In the genomic region with DNA sequence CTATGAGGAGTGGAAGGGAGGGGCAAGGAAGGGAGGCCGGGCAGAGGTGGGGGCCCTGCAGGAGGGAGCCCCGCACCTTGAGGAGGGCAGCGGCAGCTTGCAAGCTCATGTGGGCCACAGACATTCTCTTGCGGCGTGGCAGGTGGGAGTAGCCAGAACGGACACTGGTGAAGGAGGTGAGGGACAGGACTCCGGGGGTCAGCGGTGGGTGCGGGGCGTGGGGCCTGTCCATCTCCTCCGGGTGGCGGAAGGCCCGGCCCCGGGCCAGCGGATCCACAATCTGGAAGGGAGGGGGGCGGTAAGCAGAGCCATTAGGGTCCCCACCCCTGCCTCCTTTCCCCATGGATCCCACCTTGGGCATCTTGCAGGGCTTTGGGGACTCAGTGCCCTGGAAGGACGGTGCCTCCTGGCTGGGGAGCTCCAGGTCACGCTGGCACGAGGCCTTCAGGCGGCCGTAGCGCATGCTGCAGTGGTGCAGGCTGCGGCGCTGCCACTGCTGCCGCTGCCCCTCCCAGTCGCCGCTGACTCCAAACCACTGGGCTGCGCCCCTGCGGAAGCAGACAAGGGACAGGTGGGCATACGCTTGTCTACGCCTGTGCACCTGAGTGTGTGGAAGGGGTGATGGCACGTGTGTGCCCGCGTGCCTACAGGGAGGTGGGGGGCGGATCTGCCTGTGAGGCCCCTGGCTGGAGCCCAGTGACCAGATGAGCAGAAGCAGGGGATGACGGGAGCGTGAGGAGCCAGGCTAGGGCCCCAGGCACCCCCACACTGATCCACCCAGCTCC, we compare ENCODE assay signal across 38 cellular contexts. TPM values are rescaled to one million over a fixed set of nuclear protein-coding genes. Genes with fewer than 3 reads are reported as not detected.
DNase-seq lines count a peak whose midpoint lies in the region; ATAC-seq, FAIRE-seq and TF ChIP-seq lines count a peak whose summit lies in the region.
"Had no signal": no experiment of that assay in that cellular context is flagged by ENCODE, and none has a peak within 500 bp of the region (broad histone marks: within the 10 kb centered on the region; RNA-seq: fewer than 3 reads in every experiment).

No MANE protein-coding gene starts in this region.

- TF ChIP-seq POLR2A in body of pancreas (IDR thresholded peaks at IDR 0.05): no peak

- H3K27ac ChIP-seq in BLaER1: peak overlapping the region; percentile 79
- H3K27ac ChIP-seq in body of pancreas: no peak overlapping the region
- H3K27ac ChIP-seq in neuronal stem cell (replicated peaks; ENCODE audit: low read length): no peak overlapping the region
- H3K27ac ChIP-seq in CD8-positive, alpha-beta memory T cell (ENCODE audit: low read depth, low read length): no peak overlapping the region
- H3K27ac ChIP-seq: esophagus muscularis mucosa, ovary, skin epidermis, thyroid gland had no signal

- H3K9me3 ChIP-seq in BLaER1 (no peaks in the 10 kb centered on the region), body of pancreas (no peaks in the 10 kb centered on the region), neuronal stem cell (replicated peaks in 1 of 2; ENCODE audit: control insufficient read depth in 2 of 2, insufficient read depth in 1 of 2, low read depth in 1 of 2, low read length in 2 of 2) (peaks cover 0 to 2% of the 10 kb centered on the region in 2 donors)
- no peaks in the 10 kb centered on the region for H3K9me3 ChIP-seq in CD8-positive, alpha-beta memory T cell (ENCODE audit: low read length)
- H3K9me3 ChIP-seq: BE2C, esophagus muscularis mucosa, MG63, ovary, thyroid gland had no signal

- peak; percentile 26 for FAIRE-seq in HTR-8/SVneo (lab: Jason Lieb, UNC)
- FAIRE-seq: islet of Langerhans had no signal

- H2AK5ac ChIP-seq in neuronal stem cell (ENCODE audit: low read depth, low read length): peak overlapping the region; percentile 90

- no peak for DNase-seq in HTR-8/SVneo (ENCODE audit: insufficient read length, low spot score)
- no peak for DNase-seq in body of pancreas
- DNase-seq in neuronal stem cell (ENCODE audit: low spot score): no peak
- no peak for DNase-seq in occipital lobe (lab: John Stamatoyannopoulos, UW)
- no peak for DNase-seq in CD8-positive, alpha-beta memory T cell
- DNase-seq in COLO668 (lab: John Stamatoyannopoulos, UW; ENCODE audit: unreplicated experiment): no peak
- DNase-seq: ACHN; activated CD4-positive, alpha-beta memory T cell treated with anti-CD3 and anti-CD28 coated beads, Interleukin-2, amount 10 ng/mL, durations not matched to agents 7 days and 5 days; activated CD4-positive, alpha-beta T cell treated with anti-CD3 and anti-CD28 coated beads for 1 hour; activated naive CD4-positive, alpha-beta T cell treated with anti-CD3 and anti-CD28 coated beads for 36 hours; BE2C; COR-L47; dermis blood vessel endothelial cell; DMS53; endodermal cell; foreskin fibroblast; head of caudate nucleus; KBM-7; MG63; NCI-H1105; NCI-H187; NCI-H510A treated with DMSO at 0.1 percent for 48 hours; ovary; retina; thyroid gland had no signal

- peak overlapping the region; percentile 77 for H3K18ac ChIP-seq in neuronal stem cell (ENCODE audit: low read length)

- H3K14ac ChIP-seq in neuronal stem cell (ENCODE audit: low read length): peak overlapping the region; percentile 71

- no peak for TF ChIP-seq CTCF in body of pancreas (IDR thresholded peaks at IDR 0.05)

- H4K8ac ChIP-seq in neuronal stem cell (ENCODE audit: low read depth, low read length): peak overlapping the region; percentile 17

- ATAC-seq in body of pancreas: peak; percentile 12
- ATAC-seq: HCT116 had no signal

- no peak overlapping the region for H2BK5ac ChIP-seq in neuronal stem cell (ENCODE audit: low read length)

- H3K79me1 ChIP-seq in neuronal stem cell (ENCODE audit: low read depth, low read length): peaks cover 1% of the 10 kb centered on the region

- peak overlapping the region; percentile 95 for H3K4me2 ChIP-seq in BLaER1
- no peak overlapping the region for H3K4me2 ChIP-seq in neuronal stem cell (ENCODE audit: insufficient read depth, low read length, poor library complexity, severe bottlenecking)

- peak overlapping the region; percentile 91 for H2BK15ac ChIP-seq in neuronal stem cell (ENCODE audit: low read length)

- peaks cover 48% of the 10 kb centered on the region for H3K36me3 ChIP-seq in BLaER1
- H3K36me3 ChIP-seq in body of pancreas (replicated peaks in 1 of 2; ENCODE audit: insufficient read depth in 1 of 2, low read depth in 2 of 2): peaks cover 0 to 12% of the 10 kb centered on the region in 2 donors
- peaks cover 0 to 2% of the 10 kb centered on the region in 2 donors for H3K36me3 ChIP-seq in neuronal stem cell (replicated peaks in 1 of 2; ENCODE audit: control insufficient read depth in 2 of 2, insufficient read depth in 2 of 2, low read length in 2 of 2)
- peaks cover 7% of the 10 kb centered on the region for H3K36me3 ChIP-seq in CD8-positive, alpha-beta memory T cell (ENCODE audit: insufficient read depth, low read length)
- H3K36me3 ChIP-seq: BE2C, MG63, ovary had no signal

- intact Hi-C loops in body of pancreas (cut with DNase I): no loop called here

- peak overlapping the region; percentile 67 for H2AFZ ChIP-seq in neuronal stem cell (ENCODE audit: low read length)

- H3K4me3 ChIP-seq in BLaER1 (0 out of 2 replicates have a peak overlapping the region, but pooled peaks have one; percentile 25), body of pancreas (no peak overlapping the region), neuronal stem cell (ENCODE audit: low read length in 2 of 2) (no peak overlapping the region)
- H3K4me3 ChIP-seq in CD8-positive, alpha-beta memory T cell (ENCODE audit: low read length): no peak overlapping the region
- H3K4me3 ChIP-seq: esophagus muscularis mucosa, MG63, ovary, skin epidermis, thyroid gland had no signal

- POLR2A ChIA-PET in CD8-positive, alpha-beta memory T cell (lab: Charles Lee): no interaction called here

- no peak overlapping the region for H3K27ac Mint-ChIP-seq in CD8-positive, alpha-beta memory T cell
- H3K27ac Mint-ChIP-seq: activated CD4-positive, alpha-beta memory T cell treated with anti-CD3 and anti-CD28 coated beads, Interleukin-2, amount 10 ng/mL, durations not matched to agents 7 days and 5 days; activated naive CD4-positive, alpha-beta T cell treated with anti-CD3 and anti-CD28 coated beads for 36 hours; endodermal cell; nephron; stimulated activated naive CD8-positive, alpha-beta T cell treated with anti-CD3 and anti-CD28 coated beads, Interleukin-15, Interleukin-2, amounts not matched to agents 100 ng/mL and 50 ng/mL, for 24 hours; T-helper 2 cell treated with Interferon-gamma antibody and Interleukin-4, amounts not matched to agents 5 μg/mL and 100 μg/mL, for 36 hours had no signal

- peak overlapping the region; percentile 44 for H2BK120ac ChIP-seq in neuronal stem cell (ENCODE audit: low read depth, low read length)

- no peaks in the 10 kb centered on the region for H4K20me1 ChIP-seq in BLaER1

- H3K23ac ChIP-seq in neuronal stem cell (ENCODE audit: low read depth, low read length, poor library complexity): peak overlapping the region; percentile 91

- WGBS in body of pancreas, 2 donors: 85 to 91% methylated on average over 13 to 31 of the region's 37 CpGs
- no CpG with 5 or more reads among the region's 37 CpGs for WGBS in neuronal stem cell (ENCODE audit: extremely low coverage in 2 of 2, insufficient read length in 2 of 2, insufficient replicate concordance in 1 of 2), 2 donors

- no peaks in the 10 kb centered on the region for H3K9me3 Mint-ChIP-seq in CD8-positive, alpha-beta memory T cell
- H3K9me3 Mint-ChIP-seq: activated CD4-positive, alpha-beta memory T cell treated with anti-CD3 and anti-CD28 coated beads, Interleukin-2, amount 10 ng/mL, durations not matched to agents 7 days and 5 days; activated naive CD4-positive, alpha-beta T cell treated with anti-CD3 and anti-CD28 coated beads for 36 hours; central memory CD8-positive, alpha-beta T cell; endodermal cell; nephron; stimulated activated naive CD8-positive, alpha-beta T cell treated with anti-CD3 and anti-CD28 coated beads, Interleukin-15, Interleukin-2, amounts not matched to agents 100 ng/mL and 50 ng/mL, for 24 hours; T-helper 2 cell treated with Interferon-gamma antibody and Interleukin-4, amounts not matched to agents 5 μg/mL and 100 μg/mL, for 36 hours had no signal

- peak overlapping the region; percentile 17 for H3K4ac ChIP-seq in neuronal stem cell (ENCODE audit: low read length)

- no peak overlapping the region for H4K91ac ChIP-seq in neuronal stem cell (ENCODE audit: low read depth, low read length, poor library complexity)

- no peaks in the 10 kb centered on the region for H3K27me3 Mint-ChIP-seq in CD8-positive, alpha-beta memory T cell
- H3K27me3 Mint-ChIP-seq: activated CD4-positive, alpha-beta memory T cell treated with anti-CD3 and anti-CD28 coated beads, Interleukin-2, amount 10 ng/mL, durations not matched to agents 7 days and 5 days; central memory CD8-positive, alpha-beta T cell; stimulated activated naive CD8-positive, alpha-beta T cell treated with anti-CD3 and anti-CD28 coated beads, Interleukin-15, Interleukin-2, amounts not matched to agents 100 ng/mL and 50 ng/mL, for 24 hours had no signal

- H2BK12ac ChIP-seq in neuronal stem cell (ENCODE audit: low read length): no peak overlapping the region

- peak overlapping the region; percentile 57; the same call in 1 of the 2 replicates for H3K9ac ChIP-seq in BLaER1
- H3K9ac ChIP-seq in neuronal stem cell (ENCODE audit: low read depth, low read length, poor library complexity): peak overlapping the region; percentile 50

- H3K4me3 Mint-ChIP-seq in CD8-positive, alpha-beta memory T cell: no peak overlapping the region
- H3K4me3 Mint-ChIP-seq: activated CD4-positive, alpha-beta memory T cell treated with anti-CD3 and anti-CD28 coated beads, Interleukin-2, amount 10 ng/mL, durations not matched to agents 7 days and 5 days; activated naive CD4-positive, alpha-beta T cell treated with anti-CD3 and anti-CD28 coated beads for 36 hours; central memory CD8-positive, alpha-beta T cell; endodermal cell; nephron; stimulated activated naive CD8-positive, alpha-beta T cell treated with anti-CD3 and anti-CD28 coated beads, Interleukin-15, Interleukin-2, amounts not matched to agents 100 ng/mL and 50 ng/mL, for 24 hours; T-helper 2 cell treated with Interferon-gamma antibody and Interleukin-4, amounts not matched to agents 5 μg/mL and 100 μg/mL, for 36 hours had no signal

- peaks cover 0 to 67% (median 6%) of the 10 kb centered on the region in 3 donors for H3K36me3 Mint-ChIP-seq in CD8-positive, alpha-beta memory T cell

- H3K4me1 ChIP-seq in BLaER1 (peaks cover 78% of the 10 kb centered on the region), body of pancreas (no peaks in the 10 kb centered on the region), neuronal stem cell (ENCODE audit: control insufficient read depth in 2 of 2, insufficient read depth in 1 of 2, low read depth in 1 of 2, low read length in 2 of 2) (peaks cover 10 to 11% of the 10 kb centered on the region in 2 donors)
- no peaks in the 10 kb centered on the region for H3K4me1 ChIP-seq in CD8-positive, alpha-beta memory T cell (ENCODE audit: insufficient read depth, low read length)
- H3K4me1 ChIP-seq: BE2C, thyroid gland had no signal

- CTCF ChIA-PET in CD8-positive, alpha-beta memory T cell (lab: Charles Lee): interaction anchor here (1.6 to 3.3 kb wide), 2 partner anchors 12 to 23 kb away, joined by 5 to 14 read pairs; a partner anchor contains a TSS

- H3K4me1 Mint-ChIP-seq in CD8-positive, alpha-beta memory T cell: peaks cover 4 to 7% (median 4%) of the 10 kb centered on the region in 3 donors
- H3K4me1 Mint-ChIP-seq: activated CD4-positive, alpha-beta memory T cell treated with anti-CD3 and anti-CD28 coated beads, Interleukin-2, amount 10 ng/mL, durations not matched to agents 7 days and 5 days; endodermal cell had no signal

- H3K27me3 ChIP-seq in BLaER1 (no peaks in the 10 kb centered on the region), body of pancreas (no peaks in the 10 kb centered on the region), neuronal stem cell (ENCODE audit: control insufficient read depth in 3 of 3, insufficient read depth in 3 of 3, low read depth in 1 of 3, low read length in 3 of 3) (peaks cover 0 to 6% (median 0%) of the 10 kb centered on the region in 3 experiments)
- H3K27me3 ChIP-seq in CD8-positive, alpha-beta memory T cell (ENCODE audit: insufficient read depth, low read length, poor library complexity, severe bottlenecking): no peaks in the 10 kb centered on the region
- H3K27me3 ChIP-seq: BE2C, esophagus muscularis mucosa, MG63, ovary, thyroid gland had no signal

RNA-seq across cellular contexts. Expression of a gene that starts 11.5 kb away (rescaled TPM):
- total RNA-seq in body of pancreas (not detected), occipital lobe (not detected)
- 0.13 TPM for polyA plus RNA-seq in neuronal stem cell (2013, experiment 1 of 2)
- not detected for polyA plus RNA-seq in neuronal stem cell (2013, experiment 2 of 2)
- not detected for total RNA-seq in CD8-positive, alpha-beta memory T cell
- polyA plus RNA-seq in CD8-positive, alpha-beta memory T cell: not detected
- total RNA-seq: activated CD4-positive, alpha-beta memory T cell treated with anti-CD3 and anti-CD28 coated beads, Interleukin-2, amount 10 ng/mL, durations not matched to agents 7 days and 5 days; activated naive CD4-positive, alpha-beta T cell treated with anti-CD3 and anti-CD28 coated beads for 36 hours; dermis blood vessel endothelial cell; endodermal cell; esophagus muscularis mucosa; G401; HT-29; lower leg skin; mononuclear cell; ovary had no signal
- polyA plus RNA-seq: ovary had no signal

RNA-seq across cellular contexts. Expression of a gene that starts 22.3 kb away (rescaled TPM):
- total RNA-seq in body of pancreas: 10 to 100 TPM; 23.1 to 48.1 TPM
- polyA plus RNA-seq in neuronal stem cell (2013, experiment 1 of 2): 2.4 TPM
- polyA plus RNA-seq in neuronal stem cell (2013, experiment 2 of 2): 2.3 TPM
- 2.2 TPM for total RNA-seq in occipital lobe
- 10 to 100 TPM; 38.2 to 42.5 TPM for total RNA-seq in CD8-positive, alpha-beta memory T cell
- 38.4 TPM for polyA plus RNA-seq in CD8-positive, alpha-beta memory T cell

RNA-seq across cellular contexts. Expression of a gene that starts 26.0 kb away (rescaled TPM):
- total RNA-seq in body of pancreas: 10 to 100 TPM; 17.1 to 30.3 TPM
- polyA plus RNA-seq in neuronal stem cell (2013, experiment 1 of 2): 17.1 TPM
- polyA plus RNA-seq in neuronal stem cell (2013, experiment 2 of 2): 16.9 TPM
- 30.3 TPM for total RNA-seq in occipital lobe
- total RNA-seq in CD8-positive, alpha-beta memory T cell: 10 to 100 TPM; 33.6 to 35.0 TPM
- polyA plus RNA-seq in CD8-positive, alpha-beta memory T cell: 14.9 TPM

RNA-seq across cellular contexts. Expression of a gene that starts 58.6 kb away (rescaled TPM):
- total RNA-seq in body of pancreas (10 to 100 TPM in 1 of 2 donors, 1 to 10 TPM in 1; 9.6 to 21.1 TPM), occipital lobe (1.2 TPM)
- 0.98 TPM for polyA plus RNA-seq in neuronal stem cell (2013, experiment 1 of 2)
- polyA plus RNA-seq in neuronal stem cell (2013, experiment 2 of 2): 0.96 TPM
- not detected for total RNA-seq in CD8-positive, alpha-beta memory T cell
- 0.23 TPM for polyA plus RNA-seq in CD8-positive, alpha-beta memory T cell
- total RNA-seq: activated CD4-positive, alpha-beta memory T cell treated with anti-CD3 and anti-CD28 coated beads, Interleukin-2, amount 10 ng/mL, durations not matched to agents 7 days and 5 days; activated naive CD4-positive, alpha-beta T cell treated with anti-CD3 and anti-CD28 coated beads for 36 hours; HT-29 had no signal
